In genomic region chr1:109927908-109928307, GRCh38 we compare ENCODE assay signal across 11 cellular contexts. TPM values are rescaled to one million over a fixed set of nuclear protein-coding genes. Genes with fewer than 3 reads are reported as not detected.
DNase-seq lines count a peak whose midpoint lies in the region; ATAC-seq, FAIRE-seq and TF ChIP-seq lines count a peak whose summit lies in the region.
"Had no signal": no experiment of that assay in that cellular context is flagged by ENCODE, and none has a peak within 500 bp of the region (broad histone marks: within the 10 kb centered on the region; RNA-seq: fewer than 3 reads in every experiment).

No MANE protein-coding gene starts in this region.

- H3K36me3 ChIP-seq in kidney (ENCODE audit: control insufficient read depth in 1 of 2, insufficient read depth in 2 of 2, low read length in 2 of 2) = peaks cover 2 to 3% of the 10 kb centered on the region in 2 donors
- peaks cover 28 to 64% (median 51%) of the 10 kb centered on the region in 4 donors for H3K36me3 ChIP-seq in sigmoid colon

- H3T11ph ChIP-seq in H9 (ENCODE audit: low read length) = no peak overlapping the region

- H3K36me3 Mint-ChIP-seq in H9 (ENCODE audit: insufficient read depth in 1 of 3, low read depth in 3 of 3) = peaks cover 7 to 25% (median 25%) of the 10 kb centered on the region in 3 experiments; a peak in 6 of 7 replicates
- H3K36me3 Mint-ChIP-seq: CD14-positive monocyte had no signal

- H4K91ac ChIP-seq in H9 (ENCODE audit: insufficient read length, low read depth, low read length) = no peak overlapping the region

- no peaks in the 10 kb centered on the region for H3K79me2 ChIP-seq in H9 (ENCODE audit: insufficient read depth, low read length)

- ATAC-seq in HG02798 (IDR thresholded peaks at IDR 0.05; ENCODE audit: poor library complexity, unreplicated experiment) = no peak

- WGBS in sigmoid colon, 2 donors = 56 to 61% methylated on average over 6 of the region's 6 CpGs
- WGBS in H9 (ENCODE audit: extremely low coverage, insufficient read length, low lambda C conversion rate) = no CpG with 5 or more reads among the region's 6 CpGs

- no peak overlapping the region for H2BK120ac ChIP-seq in H9 (ENCODE audit: low read depth, low read length, poor library complexity, severe bottlenecking)

- H3K9me3 Mint-ChIP-seq in H9 = no peaks in the 10 kb centered on the region
- H3K9me3 Mint-ChIP-seq: T-helper 1 cell treated with Interleukin-12 subunit alpha and Interleukin-12 subunit beta and Interleukin-4 antibody, amounts not matched to agents 30 μg/mL and 1 μg/mL, for 36 hours had no signal

- H3K27ac ChIP-seq in caudate nucleus (ENCODE audit: low read depth, low read length) (peak overlapping the region; percentile 49), kidney (ENCODE audit: low read depth in 2 of 2, low read length in 2 of 2) (peak overlapping the region; percentile 71 to 81), sigmoid colon (peak overlapping the region; percentile 74 to 83 (median 79)), H9 (ENCODE audit: insufficient read length, low read depth, low read length) (no peak overlapping the region)

- peak; percentile 84 for DNase-seq in EH (ENCODE audit: low read depth)
- DNase-seq in caudate nucleus (lab: John Stamatoyannopoulos, UW) = peak in 16 of 61 donors; percentile 11 to 52 (median 20)
- peak; percentile 94 for DNase-seq in kidney
- DNase-seq in sigmoid colon = peak; percentile 94
- no peak for DNase-seq in H9
- no peak for DNase-seq in OCI-M2 (lab: John Stamatoyannopoulos, UW; ENCODE audit: unreplicated experiment)
- no peak for DNase-seq in activated gamma-delta T cell (lab: John Stamatoyannopoulos, UW)

- no peak overlapping the region for H3K56ac ChIP-seq in H9 (ENCODE audit: insufficient read length, low read depth, low read length)

- H3K4ac ChIP-seq in H9 (ENCODE audit: low read depth, low read length) = no peak overlapping the region

- H3K4me2 ChIP-seq in H9 (ENCODE audit: insufficient read depth, insufficient read length, low read length) = no peak overlapping the region

- no peak overlapping the region for H2AFZ ChIP-seq in H9 (ENCODE audit: low read length)

- no peak for FAIRE-seq in kidney (lab: Jason Lieb, UNC)

- no peak overlapping the region for H3K18ac ChIP-seq in H9 (ENCODE audit: insufficient read length, low read depth, low read length)

- peaks cover 3% of the 10 kb centered on the region for H3K27me3 Mint-ChIP-seq in H9 (ENCODE audit: low read depth)
- H3K27me3 Mint-ChIP-seq: activated naive CD8-positive, alpha-beta T cell had no signal

- no peak overlapping the region for H3K14ac ChIP-seq in H9 (ENCODE audit: insufficient read depth, low read length)

- peaks cover 22 to 39% of the 10 kb centered on the region in 2 experiments for H3K4me1 Mint-ChIP-seq in H9
- H3K4me1 Mint-ChIP-seq: CD14-positive monocyte had no signal

- no peak overlapping the region for H3K27ac Mint-ChIP-seq in H9
- H3K27ac Mint-ChIP-seq: activated naive CD8-positive, alpha-beta T cell; T-helper 1 cell treated with Interleukin-12 subunit alpha and Interleukin-12 subunit beta and Interleukin-4 antibody, amounts not matched to agents 30 μg/mL and 1 μg/mL, for 36 hours had no signal

- no peaks in the 10 kb centered on the region for H3K79me1 ChIP-seq in H9 (ENCODE audit: insufficient read depth, low read depth, low read length, poor library complexity, severe bottlenecking)

- no peak overlapping the region for H3K9ac ChIP-seq in kidney (ENCODE audit: low read length in 2 of 2)
- H3K9ac ChIP-seq in H9 (ENCODE audit: extremely low read depth, insufficient read length, low read length) = no peak overlapping the region

- no peak overlapping the region for H3K4me3 ChIP-seq in kidney (ENCODE audit: low read length in 2 of 2)
- H3K4me3 ChIP-seq in sigmoid colon = no peak overlapping the region

- peak in 3 of 4 donors; percentile 7 to 78 (median 60) for TF ChIP-seq EP300 in sigmoid colon (IDR thresholded peaks at IDR 0.05)

- no peak overlapping the region for H4K8ac ChIP-seq in H9 (replicated peaks; ENCODE audit: insufficient read length, low read depth, low read length)

- no peak for TF ChIP-seq POLR2A in sigmoid colon (IDR thresholded peaks at IDR 0.05)

- H3K9me3 ChIP-seq in kidney (ENCODE audit: control insufficient read depth in 1 of 2, low read length in 2 of 2) (no peaks in the 10 kb centered on the region), sigmoid colon (no peaks in the 10 kb centered on the region), H9 (ENCODE audit: control insufficient read depth, low read depth, low read length) (no peaks in the 10 kb centered on the region)

- H3K4me1 ChIP-seq in kidney (ENCODE audit: control insufficient read depth in 1 of 2, insufficient read depth in 1 of 2, low read depth in 1 of 2, low read length in 2 of 2) = peaks cover 35 to 40% of the 10 kb centered on the region in 2 donors
- H3K4me1 ChIP-seq in sigmoid colon = peaks cover 0 to 81% (median 68%) of the 10 kb centered on the region in 4 donors
- no peaks in the 10 kb centered on the region; the same call in 1 of the 2 replicates for H3K4me1 ChIP-seq in H9 (ENCODE audit: insufficient read depth, low read length)

- no peak overlapping the region for H2BK12ac ChIP-seq in H9 (ENCODE audit: insufficient read length, low read depth, low read length)

- H2AK5ac ChIP-seq in H9 (ENCODE audit: insufficient read length, low read length) = no peak overlapping the region

- H2BK15ac ChIP-seq in H9 (ENCODE audit: low read depth, low read length) = no peak overlapping the region

- no peaks in the 10 kb centered on the region for H3K27me3 ChIP-seq in sigmoid colon
- H3K27me3 ChIP-seq in H9 (ENCODE audit: insufficient read depth, low read length) = no peaks in the 10 kb centered on the region

- no peak overlapping the region for H2BK20ac ChIP-seq in H9 (ENCODE audit: low read depth, low read length, poor library complexity, severe bottlenecking)

- no peak overlapping the region for H2BK5ac ChIP-seq in H9 (ENCODE audit: insufficient read length, low read length)

- no peak overlapping the region for H3K23ac ChIP-seq in H9 (ENCODE audit: insufficient read length, low read depth, low read length)

- H4K20me1 ChIP-seq in H9 (ENCODE audit: control insufficient read depth, insufficient read depth, insufficient read length) = no peaks in the 10 kb centered on the region

- H4K5ac ChIP-seq in H9 (ENCODE audit: insufficient read length, low read depth, low read length) = no peak overlapping the region

- no peak overlapping the region for H3K4me3 Mint-ChIP-seq in H9
- H3K4me3 Mint-ChIP-seq: activated naive CD8-positive, alpha-beta T cell; CD14-positive monocyte; T-helper 1 cell treated with Interleukin-12 subunit alpha and Interleukin-12 subunit beta and Interleukin-4 antibody, amounts not matched to agents 30 μg/mL and 1 μg/mL, for 36 hours had no signal

- TF ChIP-seq CTCF in kidney (IDR thresholded peaks at IDR 0.05; ENCODE audit: borderline replicate concordance, extremely low read depth, insufficient read depth) (no peak), sigmoid colon (IDR thresholded peaks at IDR 0.05) (no peak), H9 (conservative IDR thresholded peaks at IDR 0.05) (no peak)

- H3K23me2 ChIP-seq in H9 (ENCODE audit: insufficient read length, low read depth, low read length, poor library complexity, severe bottlenecking) = peaks cover 4% of the 10 kb centered on the region

- intact Hi-C loops in kidney (cut with DNase I) = no loop called here
- intact Hi-C loops in sigmoid colon (cut with DNase I) = no loop called here

RNA-seq across cellular contexts. Expression of gene CSF1, which starts 17.3 kb away (rescaled TPM):
- total RNA-seq in kidney (33.8 TPM), sigmoid colon (100 to 1,000 TPM in 1 of 4 donors, 10 to 100 TPM in 3; 21.8 to 118 (median 47.5) TPM), H9 (2021) (2.3 and 3.2 TPM in 2 replicates)
- polyA plus RNA-seq in kidney (ENCODE audit: insufficient read depth, low read depth, low replicate concordance) (11.1 TPM), sigmoid colon (10 to 100 TPM in 1 of 3 donors, 1 to 10 TPM in 2; 3.0 to 15.0 (median 3.7) TPM)

RNA-seq across cellular contexts. Expression of gene AHCYL1, which starts 56.7 kb away (rescaled TPM):
- 125 TPM for total RNA-seq in kidney
- polyA plus RNA-seq in kidney (ENCODE audit: insufficient read depth, low read depth, low replicate concordance) = 103 TPM
- 10 to 100 TPM; 58.2 to 76.7 (median 73.4) TPM for total RNA-seq in sigmoid colon
- polyA plus RNA-seq in sigmoid colon = 10 to 100 TPM; 42.6 to 57.3 (median 49.1) TPM
- total RNA-seq in H9 (2021) = 86.0 and 89.0 TPM in 2 replicates

Comparison
In these comparisons a context has a peak if more than half of its experiments do, and no peak if none do; other contexts are left out.
1. DNase-seq: peak in EH (single experiment), kidney (single experiment) and sigmoid colon (single experiment); none in H9 (single experiment), OCI-M2 (single experiment) and activated gamma-delta T cell (single experiment).